ENCODE assay signal across 9 cellular contexts in genomic region chr14:77372304-77372841, GRCh38. TPM values are rescaled to one million over a fixed set of nuclear protein-coding genes. Genes with fewer than 3 reads are reported as not detected.
DNase-seq lines count a peak whose midpoint lies in the region; ATAC-seq and TF ChIP-seq lines count a peak whose summit lies in the region.
"Had no signal": no experiment of that assay in that cellular context is flagged by ENCODE, and none has a peak within 500 bp of the region (broad histone marks: within the 10 kb centered on the region; RNA-seq: fewer than 3 reads in every experiment).

No MANE protein-coding gene starts in this region.

- peak overlapping the region; percentile 68 for H3K4me3 ChIP-seq in CD4-positive, CD25-positive, alpha-beta regulatory T cell (ENCODE audit: low read depth, low read length)
- H3K4me3 ChIP-seq in epithelial cell of proximal tubule (ENCODE audit: low read depth, low read length) (peak overlapping the region; percentile 12), PC-9 (no peak overlapping the region)

- H3K9me3 Mint-ChIP-seq in CD4-positive, CD25-positive, alpha-beta regulatory T cell = no peaks in the 10 kb centered on the region

- intact Hi-C loops in PC-9 (cut with micrococcal nuclease; ENCODE audit: unreplicated experiment) = no loop called here

- H3K4me1 ChIP-seq in CD4-positive, CD25-positive, alpha-beta regulatory T cell (ENCODE audit: control insufficient read depth, insufficient read depth, low read length, poor library complexity, severe bottlenecking) = peaks cover 23% of the 10 kb centered on the region
- H3K4me1 ChIP-seq in PC-9 (replicated peaks; ENCODE audit: insufficient read depth) = peaks cover 11% of the 10 kb centered on the region

- no peaks in the 10 kb centered on the region for H4K20me1 ChIP-seq in PC-9 (ENCODE audit: insufficient read depth)

- H3K27me3 ChIP-seq in CD4-positive, CD25-positive, alpha-beta regulatory T cell (ENCODE audit: control insufficient read depth, insufficient read depth, low read length) = no peaks in the 10 kb centered on the region
- no peaks in the 10 kb centered on the region for H3K27me3 ChIP-seq in PC-9 (ENCODE audit: insufficient read depth, low read depth)

- peaks cover 46 to 58% (median 51%) of the 10 kb centered on the region in 4 donors for H3K4me1 Mint-ChIP-seq in CD4-positive, CD25-positive, alpha-beta regulatory T cell

- ATAC-seq in CD4-positive, CD25-positive, alpha-beta regulatory T cell (ENCODE audit: low read depth in 2 of 2) = no peak
- no peak for ATAC-seq in HG03378 (IDR thresholded peaks at IDR 0.05; ENCODE audit: unreplicated experiment)

- H3K27ac Mint-ChIP-seq in CD4-positive, CD25-positive, alpha-beta regulatory T cell = peak overlapping the region; percentile 47 to 81 (median 72)

- CTCF ChIA-PET in PC-9 (lab: Charles Lee) = interaction anchor here (0.5 kb wide), 1 partner anchor 241 kb away, joined by 3 read pairs; no protein-coding TSS in a partner anchor

- peak; percentile 32 for TF ChIP-seq POLR2A in GM19099 (IDR thresholded peaks at IDR 0.05; ENCODE audit: extremely low read depth, insufficient read length, low read depth)

- H3K79me2 ChIP-seq in PC-9 (ENCODE audit: low read depth) = peaks cover 28% of the 10 kb centered on the region

- no peak overlapping the region for H2AFZ ChIP-seq in PC-9

- H3K4me2 ChIP-seq in PC-9 = no peak overlapping the region

- peak overlapping the region; percentile 62 for H3K27ac ChIP-seq in CD4-positive, CD25-positive, alpha-beta regulatory T cell (ENCODE audit: insufficient read depth, low read length, poor library complexity, severe bottlenecking)
- no peak overlapping the region for H3K27ac ChIP-seq in PC-9

- peaks cover 12% of the 10 kb centered on the region for H3K36me3 Mint-ChIP-seq in CD4-positive, CD25-positive, alpha-beta regulatory T cell

- H3K9me3 ChIP-seq in CD4-positive, CD25-positive, alpha-beta regulatory T cell (ENCODE audit: control insufficient read depth in 2 of 2, low read length in 2 of 2) = no peaks in the 10 kb centered on the region
- H3K9me3 ChIP-seq in PC-9 (ENCODE audit: insufficient read depth, low read depth) = no peaks in the 10 kb centered on the region

- no peaks in the 10 kb centered on the region; the same call in 1 of the 2 replicates for H3F3A ChIP-seq in PC-9 (ENCODE audit: insufficient read depth, low read depth)

- no TSS peak for BruUV-seq in PC-9 (replicated peaks; lab: Mats Ljungman, UMichigan)

- H3K4me3 Mint-ChIP-seq in CD4-positive, CD25-positive, alpha-beta regulatory T cell = peak overlapping the region; percentile 42 to 92 (median 56)

- TF ChIP-seq CTCF in epithelial cell of proximal tubule (conservative IDR thresholded peaks at IDR 0.05; ENCODE audit: low read depth, low read length) (no peak), PC-9 (conservative IDR thresholded peaks at IDR 0.05) (no peak)

- peak in 2 of 3 donors; percentile 8 to 28 for DNase-seq in CD4-positive, CD25-positive, alpha-beta regulatory T cell
- peak; percentile 64 for DNase-seq in KBM-7
- peak; percentile 32 for DNase-seq in epithelial cell of proximal tubule (ENCODE audit: low read depth)
- no peak for DNase-seq in PC-9
- no peak for DNase-seq in NCI-H1436 (lab: John Stamatoyannopoulos, UW)
- no peak for DNase-seq in SKM-1 (lab: John Stamatoyannopoulos, UW; ENCODE audit: unreplicated experiment)

- H3K36me3 ChIP-seq in CD4-positive, CD25-positive, alpha-beta regulatory T cell (ENCODE audit: control insufficient read depth, insufficient read depth, low read length) = no peaks in the 10 kb centered on the region
- H3K36me3 ChIP-seq in PC-9 (ENCODE audit: low read depth) = no peaks in the 10 kb centered on the region

- in situ Hi-C loops in KBM-7 (cut with MboI; ENCODE audit: low pct_unique_long_range_greater_than_20kb, low sequenced_read_pairs) = no loop called here

- POLR2A ChIA-PET in PC-9 (lab: Charles Lee; ENCODE audit: unreplicated experiment) = no interaction called here

- no peaks in the 10 kb centered on the region for H3K9me2 ChIP-seq in PC-9 (ENCODE audit: insufficient read depth)

- H3K27me3 Mint-ChIP-seq in CD4-positive, CD25-positive, alpha-beta regulatory T cell = no peaks in the 10 kb centered on the region

RNA-seq across cellular contexts. Expression of gene TMED8, which starts 4.5 kb away (rescaled TPM):
- 10.5 TPM for total RNA-seq in CD4-positive, CD25-positive, alpha-beta regulatory T cell
- 1 to 10 TPM; 4.3 to 5.0 (median 4.9) TPM for polyA plus RNA-seq in CD4-positive, CD25-positive, alpha-beta regulatory T cell
- total RNA-seq in epithelial cell of proximal tubule (9.9 and 10.1 TPM in 2 replicates), PC-9 (2021) (32.1 and 42.6 TPM in 2 replicates)

RNA-seq across cellular contexts. Expression of gene SAMD15, which starts 4.8 kb away (rescaled TPM):
- total RNA-seq in CD4-positive, CD25-positive, alpha-beta regulatory T cell = 0.42 TPM
- polyA plus RNA-seq in CD4-positive, CD25-positive, alpha-beta regulatory T cell = not detected
- total RNA-seq in epithelial cell of proximal tubule = 0.40 and 0.58 TPM in 2 replicates
- total RNA-seq in PC-9 (2021) = 4.8 and 7.8 TPM in 2 replicates

RNA-seq across cellular contexts. Expression of gene NOXRED1, which starts 51.0 kb away (rescaled TPM):
- total RNA-seq in CD4-positive, CD25-positive, alpha-beta regulatory T cell = 0.39 TPM
- polyA plus RNA-seq in CD4-positive, CD25-positive, alpha-beta regulatory T cell = under 1 TPM in 2 of 4 donors, not detected in 2; 0.37 to 0.51 TPM
- total RNA-seq in epithelial cell of proximal tubule (not detected in 2 replicates), PC-9 (2021) (2.0 and 2.1 TPM in 2 replicates)
- total RNA-seq: myocyte had no signal

RNA-seq across cellular contexts. Expression of gene GSTZ1, which starts 51.5 kb away (rescaled TPM):
- total RNA-seq in CD4-positive, CD25-positive, alpha-beta regulatory T cell = 5.2 TPM
- 10 to 100 TPM in 1 of 4 donors, 1 to 10 TPM in 3; 5.5 to 10.0 (median 9.1) TPM for polyA plus RNA-seq in CD4-positive, CD25-positive, alpha-beta regulatory T cell
- total RNA-seq in epithelial cell of proximal tubule (23.8 and 36.1 TPM in 2 replicates), PC-9 (2021) (135 and 195 TPM in 2 replicates)

RNA-seq across cellular contexts. Expression of gene POMT2, which starts 51.7 kb away (rescaled TPM):
- total RNA-seq in CD4-positive, CD25-positive, alpha-beta regulatory T cell = 11.3 TPM
- polyA plus RNA-seq in CD4-positive, CD25-positive, alpha-beta regulatory T cell = 1 to 10 TPM in 3 of 4 donors, under 1 TPM in 1; 0.53 to 2.4 (median 1.4) TPM
- total RNA-seq in epithelial cell of proximal tubule = 15.5 and 17.8 TPM in 2 replicates
- 96.5 and 109 TPM in 2 replicates for total RNA-seq in PC-9 (2021)

Comparison
In these comparisons a context has a peak if more than half of its experiments do, and no peak if none do; other contexts are left out.
1. DNase-seq: peak in CD4-positive, CD25-positive, alpha-beta regulatory T cell (2 of 3), KBM-7 (single experiment) and epithelial cell of proximal tubule (single experiment); none in PC-9 (0 of 2), NCI-H1436 (single experiment) and SKM-1 (single experiment).